In genomic region chr5:135341021-135341666, GRCh38 we compare ENCODE assay signal across 28 cellular contexts. TPM values are rescaled to one million over a fixed set of nuclear protein-coding genes. Genes with fewer than 3 reads are reported as not detected.
DNase-seq lines count a peak whose midpoint lies in the region; ATAC-seq, FAIRE-seq and TF ChIP-seq lines count a peak whose summit lies in the region.
"Had no signal": no experiment of that assay in that cellular context is flagged by ENCODE, and none has a peak within 500 bp of the region (broad histone marks: within the 10 kb centered on the region; RNA-seq: fewer than 3 reads in every experiment).

No MANE protein-coding gene starts in this region.

- H3K36me3 ChIP-seq in CD4-positive, CD25-positive, alpha-beta regulatory T cell (ENCODE audit: control insufficient read depth, insufficient read depth, low read length): peaks cover 98% of the 10 kb centered on the region
- no peaks in the 10 kb centered on the region for H3K36me3 ChIP-seq in mucosa of descending colon (ENCODE audit: low read depth)
- H3K36me3 ChIP-seq: neural progenitor cell had no signal

- H3K4me3 ChIP-seq in CD4-positive, CD25-positive, alpha-beta regulatory T cell (ENCODE audit: low read depth, low read length): no peak overlapping the region
- no peak overlapping the region for H3K4me3 ChIP-seq in mucosa of descending colon
- H3K4me3 ChIP-seq: ascending aorta, cardiac muscle cell, esophagus squamous epithelium, neural progenitor cell, right atrium auricular region, thoracic aorta had no signal

- peak overlapping the region; percentile 62 for H3K27ac Mint-ChIP-seq in activated CD4-positive, alpha-beta T cell treated with anti-CD3 and anti-CD28 coated beads, Interleukin-2, amount 10 ng/mL, durations not matched to agents 24 days and 14 days
- H3K27ac Mint-ChIP-seq in CD4-positive, CD25-positive, alpha-beta regulatory T cell: peak overlapping the region in 2 of 3 donors; percentile 20 to 63
- H3K27ac Mint-ChIP-seq in activated T-helper 1 cell treated with anti-CD3 and anti-CD28 coated beads, Interleukin-12 subunit alpha, Interleukin-12 subunit beta, Interleukin-2, Interleukin-4 antibody, amounts not matched to agents 30 ng/mL and 10 ng/mL and 1 ng/mL, durations not matched to agents 14 hours and 24 hours and 36 hours: peak overlapping the region; percentile 55
- H3K27ac Mint-ChIP-seq: activated CD4-positive, alpha-beta memory T cell treated with anti-CD3 and anti-CD28 coated beads, Interleukin-2, amount 10 ng/mL, durations not matched to agents 7 days and 5 days; CD8-positive, alpha-beta T cell; dendritic cell treated with granulocyte-macrophage colony-stimulating factor and Interleukin-4, amounts not matched to agents 40 ng/mL and 50 ng/mL, for 4 days; endodermal cell; neural progenitor cell had no signal

- H3K27me3 ChIP-seq in CD4-positive, CD25-positive, alpha-beta regulatory T cell (ENCODE audit: control insufficient read depth, insufficient read depth, low read length): no peaks in the 10 kb centered on the region
- H3K27me3 ChIP-seq: ascending aorta, cardiac muscle cell, esophagus squamous epithelium, neural progenitor cell, right atrium auricular region had no signal

- peaks cover 2% of the 10 kb centered on the region for H3K4me1 Mint-ChIP-seq in activated CD4-positive, alpha-beta T cell treated with anti-CD3 and anti-CD28 coated beads, Interleukin-2, amount 10 ng/mL, durations not matched to agents 24 days and 14 days
- no peaks in the 10 kb centered on the region for H3K4me1 Mint-ChIP-seq in CD4-positive, CD25-positive, alpha-beta regulatory T cell
- peaks cover 10% of the 10 kb centered on the region for H3K4me1 Mint-ChIP-seq in activated T-helper 1 cell treated with anti-CD3 and anti-CD28 coated beads, Interleukin-12 subunit alpha, Interleukin-12 subunit beta, Interleukin-2, Interleukin-4 antibody, amounts not matched to agents 30 ng/mL and 10 ng/mL and 1 ng/mL, durations not matched to agents 14 hours and 24 hours and 36 hours (ENCODE audit: low read depth)
- H3K4me1 Mint-ChIP-seq: activated CD4-positive, alpha-beta memory T cell treated with anti-CD3 and anti-CD28 coated beads, Interleukin-2, amount 10 ng/mL, durations not matched to agents 7 days and 5 days; endodermal cell; neural progenitor cell had no signal

- H3K27ac ChIP-seq in CD4-positive, CD25-positive, alpha-beta regulatory T cell (ENCODE audit: insufficient read depth, low read length, poor library complexity, severe bottlenecking): no peak overlapping the region
- H3K27ac ChIP-seq: ascending aorta, cardiac muscle cell, neural progenitor cell, right atrium auricular region, thoracic aorta had no signal

- intact Hi-C loops in activated CD4-positive, alpha-beta T cell treated with anti-CD3 and anti-CD28 coated beads, Interleukin-2, amount 10 ng/mL, durations not matched to agents 24 days and 14 days (cut with micrococcal nuclease): no loop called here
- intact Hi-C loops in activated T-helper 1 cell treated with anti-CD3 and anti-CD28 coated beads, Interleukin-12 subunit alpha, Interleukin-12 subunit beta, Interleukin-2, Interleukin-4 antibody, amounts not matched to agents 30 ng/mL and 10 ng/mL and 1 ng/mL, durations not matched to agents 14 hours and 24 hours and 36 hours (cut with micrococcal nuclease): no loop called here
- intact Hi-C loops in mucosa of descending colon (cut with DNase I, micrococcal nuclease): no loop called here

- H3K4me1 ChIP-seq in CD4-positive, CD25-positive, alpha-beta regulatory T cell (ENCODE audit: control insufficient read depth, insufficient read depth, low read length, poor library complexity, severe bottlenecking): no peaks in the 10 kb centered on the region
- H3K4me1 ChIP-seq in mucosa of descending colon (ENCODE audit: low read depth): peaks cover 23% of the 10 kb centered on the region
- H3K4me1 ChIP-seq: ascending aorta, neural progenitor cell had no signal

- H3K9me3 Mint-ChIP-seq in activated CD4-positive, alpha-beta T cell treated with anti-CD3 and anti-CD28 coated beads, Interleukin-2, amount 10 ng/mL, durations not matched to agents 24 days and 14 days: no peaks in the 10 kb centered on the region
- H3K9me3 Mint-ChIP-seq in CD4-positive, CD25-positive, alpha-beta regulatory T cell: no peaks in the 10 kb centered on the region
- H3K9me3 Mint-ChIP-seq in activated T-helper 1 cell treated with anti-CD3 and anti-CD28 coated beads, Interleukin-12 subunit alpha, Interleukin-12 subunit beta, Interleukin-2, Interleukin-4 antibody, amounts not matched to agents 30 ng/mL and 10 ng/mL and 1 ng/mL, durations not matched to agents 14 hours and 24 hours and 36 hours: no peaks in the 10 kb centered on the region
- H3K9me3 Mint-ChIP-seq: activated CD4-positive, alpha-beta memory T cell treated with anti-CD3 and anti-CD28 coated beads, Interleukin-2, amount 10 ng/mL, durations not matched to agents 7 days and 5 days; activated naive CD4-positive, alpha-beta T cell treated with anti-CD3 and anti-CD28 coated beads for 36 hours; CD8-positive, alpha-beta T cell; dendritic cell treated with granulocyte-macrophage colony-stimulating factor and Interleukin-4, amounts not matched to agents 40 ng/mL and 50 ng/mL, for 4 days; endodermal cell; neural progenitor cell had no signal

- TF ChIP-seq CTCF in mucosa of descending colon (IDR thresholded peaks at IDR 0.05): no peak

- no peaks in the 10 kb centered on the region for H3K9me3 ChIP-seq in CD4-positive, CD25-positive, alpha-beta regulatory T cell (ENCODE audit: control insufficient read depth in 2 of 2, low read length in 2 of 2)
- no peaks in the 10 kb centered on the region for H3K9me3 ChIP-seq in mucosa of descending colon
- H3K9me3 ChIP-seq: ascending aorta, esophagus squamous epithelium, right atrium auricular region, thoracic aorta had no signal

- H3K27me3 Mint-ChIP-seq in activated CD4-positive, alpha-beta T cell treated with anti-CD3 and anti-CD28 coated beads, Interleukin-2, amount 10 ng/mL, durations not matched to agents 24 days and 14 days: no peaks in the 10 kb centered on the region
- no peaks in the 10 kb centered on the region for H3K27me3 Mint-ChIP-seq in CD4-positive, CD25-positive, alpha-beta regulatory T cell
- H3K27me3 Mint-ChIP-seq in activated T-helper 1 cell treated with anti-CD3 and anti-CD28 coated beads, Interleukin-12 subunit alpha, Interleukin-12 subunit beta, Interleukin-2, Interleukin-4 antibody, amounts not matched to agents 30 ng/mL and 10 ng/mL and 1 ng/mL, durations not matched to agents 14 hours and 24 hours and 36 hours (ENCODE audit: insufficient read depth): no peaks in the 10 kb centered on the region
- H3K27me3 Mint-ChIP-seq: activated CD4-positive, alpha-beta memory T cell treated with anti-CD3 and anti-CD28 coated beads, Interleukin-2, amount 10 ng/mL, durations not matched to agents 7 days and 5 days; dendritic cell treated with granulocyte-macrophage colony-stimulating factor and Interleukin-4, amounts not matched to agents 40 ng/mL and 50 ng/mL, for 4 days had no signal

- H3K4me3 Mint-ChIP-seq in activated CD4-positive, alpha-beta T cell treated with anti-CD3 and anti-CD28 coated beads, Interleukin-2, amount 10 ng/mL, durations not matched to agents 24 days and 14 days: no peak overlapping the region
- H3K4me3 Mint-ChIP-seq in CD4-positive, CD25-positive, alpha-beta regulatory T cell: no peak overlapping the region
- no peak overlapping the region for H3K4me3 Mint-ChIP-seq in activated T-helper 1 cell treated with anti-CD3 and anti-CD28 coated beads, Interleukin-12 subunit alpha, Interleukin-12 subunit beta, Interleukin-2, Interleukin-4 antibody, amounts not matched to agents 30 ng/mL and 10 ng/mL and 1 ng/mL, durations not matched to agents 14 hours and 24 hours and 36 hours
- H3K4me3 Mint-ChIP-seq: activated CD4-positive, alpha-beta memory T cell treated with anti-CD3 and anti-CD28 coated beads, Interleukin-2, amount 10 ng/mL, durations not matched to agents 7 days and 5 days; activated naive CD4-positive, alpha-beta T cell treated with anti-CD3 and anti-CD28 coated beads for 36 hours; CD8-positive, alpha-beta T cell; dendritic cell treated with granulocyte-macrophage colony-stimulating factor and Interleukin-4, amounts not matched to agents 40 ng/mL and 50 ng/mL, for 4 days; endodermal cell; neural progenitor cell had no signal

- H3K36me3 Mint-ChIP-seq in activated CD4-positive, alpha-beta T cell treated with anti-CD3 and anti-CD28 coated beads, Interleukin-2, amount 10 ng/mL, durations not matched to agents 24 days and 14 days (ENCODE audit: low read depth): peaks cover 56% of the 10 kb centered on the region
- peaks cover 48% of the 10 kb centered on the region for H3K36me3 Mint-ChIP-seq in CD4-positive, CD25-positive, alpha-beta regulatory T cell
- H3K36me3 Mint-ChIP-seq in activated T-helper 1 cell treated with anti-CD3 and anti-CD28 coated beads, Interleukin-12 subunit alpha, Interleukin-12 subunit beta, Interleukin-2, Interleukin-4 antibody, amounts not matched to agents 30 ng/mL and 10 ng/mL and 1 ng/mL, durations not matched to agents 14 hours and 24 hours and 36 hours (ENCODE audit: low read depth): peaks cover 58% of the 10 kb centered on the region

- ATAC-seq in CD4-positive, CD25-positive, alpha-beta regulatory T cell (ENCODE audit: low read depth in 2 of 2): no peak
- peak; percentile 83 for ATAC-seq in mucosa of descending colon
- no peak for ATAC-seq in GM18498 (IDR thresholded peaks at IDR 0.05; ENCODE audit: unreplicated experiment)
- ATAC-seq: activated CD4-positive, CD25-positive, alpha-beta regulatory T cell treated with anti-CD3 and anti-CD28 coated beads, Interleukin-2, amount 50 U/mL, for 24 hours; CD8-positive, alpha-beta T cell had no signal

- FAIRE-seq in urothelium cell line (lab: Jason Lieb, UNC): no peak
- FAIRE-seq: A204.1 had no signal

- DNase-seq in activated CD4-positive, alpha-beta T cell treated with anti-CD3 and anti-CD28 coated beads, Interleukin-2, amount 10 ng/mL, durations not matched to agents 24 days and 14 days: no peak
- no peak for DNase-seq in activated CD4-positive, alpha-beta T cell treated with anti-CD3 and anti-CD28 coated beads, Interleukin-2, amount 50 U/mL, for 4 hours
- no peak for DNase-seq in CD4-positive, CD25-positive, alpha-beta regulatory T cell
- no peak for DNase-seq in activated T-helper 1 cell treated with anti-CD3 and anti-CD28 coated beads, Interleukin-12 subunit alpha, Interleukin-12 subunit beta, Interleukin-2, Interleukin-4 antibody, amounts not matched to agents 30 ng/mL and 10 ng/mL and 1 ng/mL, durations not matched to agents 14 hours and 24 hours and 36 hours (ENCODE audit: low spot score)
- peak in 1 of 3 donors; percentile 34 for DNase-seq in mucosa of descending colon
- no peak for DNase-seq in urothelium cell line (ENCODE audit: low spot score)
- DNase-seq in EL: no peak
- DNase-seq: activated CD4-positive, alpha-beta memory T cell treated with anti-CD3 and anti-CD28 coated beads, Interleukin-2, amount 10 ng/mL, durations not matched to agents 7 days and 5 days; activated naive CD4-positive, alpha-beta T cell treated with anti-CD3 and anti-CD28 coated beads for 36 hours; CD8-positive, alpha-beta T cell; DMS 273 treated with DMSO at 0.1 percent for 48 hours; endodermal cell; esophagus squamous epithelium; foreskin melanocyte; GOT3; Kasumi-1; mammary epithelial cell; NCI-H446 treated with DMSO at 0.1 percent for 48 hours; stimulated activated CD4-positive, alpha-beta T cell treated with anti-CD3 and anti-CD28 coated beads, Interleukin-2, amount 100 ng/mL, for 48 hours had no signal

RNA-seq across cellular contexts. Expression of gene MACROH2A1, which starts 57.9 kb away (rescaled TPM):
- total RNA-seq in activated CD4-positive, alpha-beta T cell treated with anti-CD3 and anti-CD28 coated beads, Interleukin-2, amount 10 ng/mL, durations not matched to agents 24 days and 14 days: 282 and 289 TPM in 2 replicates
- 139 TPM for total RNA-seq in CD4-positive, CD25-positive, alpha-beta regulatory T cell
- polyA plus RNA-seq in CD4-positive, CD25-positive, alpha-beta regulatory T cell: 100 to 1,000 TPM; 126 to 161 (median 148) TPM
- 315 and 317 TPM in 2 replicates for total RNA-seq in activated T-helper 1 cell treated with anti-CD3 and anti-CD28 coated beads, Interleukin-12 subunit alpha, Interleukin-12 subunit beta, Interleukin-2, Interleukin-4 antibody, amounts not matched to agents 30 ng/mL and 10 ng/mL and 1 ng/mL, durations not matched to agents 14 hours and 24 hours and 36 hours
- total RNA-seq in mucosa of descending colon: 100 to 1,000 TPM; 170 to 255 (median 243) TPM
